In the genomic region with DNA sequence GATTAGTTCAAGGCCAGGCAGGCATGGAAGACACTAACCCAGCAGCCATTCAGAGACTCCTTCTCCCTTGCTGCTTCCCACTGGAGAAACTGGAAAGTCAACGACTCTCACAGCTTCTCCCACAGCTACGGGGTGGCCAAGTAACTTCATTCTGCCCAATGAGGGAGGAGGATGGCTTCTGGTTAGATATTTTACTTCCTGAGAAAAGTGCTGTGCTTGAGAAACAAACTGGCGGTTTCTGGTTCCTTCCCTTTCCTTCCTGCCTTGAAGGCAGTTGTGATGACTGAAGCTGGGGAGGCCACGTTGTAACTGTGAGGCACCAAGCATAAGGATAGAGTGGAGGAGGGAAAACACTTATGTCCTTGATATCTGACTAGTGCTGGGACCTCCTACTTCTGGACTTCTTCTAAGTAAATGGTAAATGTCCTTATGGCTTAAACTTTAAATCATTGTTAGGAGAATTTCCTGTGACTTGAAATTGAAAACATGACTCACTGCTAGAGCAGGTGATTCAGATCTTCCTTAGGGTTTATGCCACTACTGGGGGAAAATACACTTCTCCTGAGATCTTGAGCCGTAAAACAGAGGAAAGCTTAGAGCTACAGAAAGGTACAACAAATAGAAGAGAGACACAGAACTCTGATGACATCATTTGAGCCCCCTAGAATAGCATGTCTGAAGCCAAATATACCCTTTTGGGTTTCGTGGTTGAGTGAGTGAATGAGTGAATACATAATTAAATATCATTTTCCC, we compare ENCODE assay signal across 8 cellular contexts. TPM values are rescaled to one million over a fixed set of nuclear protein-coding genes. Genes with fewer than 3 reads are reported as not detected.
DNase-seq lines count a peak whose midpoint lies in the region; ATAC-seq and TF ChIP-seq lines count a peak whose summit lies in the region.

No MANE protein-coding gene starts in this region.

- H3K9me3 Mint-ChIP-seq in HFFc6, result 0 out of 2 replicates have a peak, but pooled peaks cover 4% of the 10 kb centered on the region
- H3K9me3 Mint-ChIP-seq in activated naive CD8-positive, alpha-beta T cell treated with anti-CD3 and anti-CD28 coated beads, Interleukin-2, amount 50 U/mL, for 24 hours, result peaks cover 5% of the 10 kb centered on the region

- H3K27me3 Mint-ChIP-seq in HFFc6 (ENCODE audit: insufficient read depth), result no peaks in the 10 kb centered on the region; the same call in 1 of the 2 replicates
- peaks cover 5% of the 10 kb centered on the region for H3K27me3 Mint-ChIP-seq in activated naive CD8-positive, alpha-beta T cell treated with anti-CD3 and anti-CD28 coated beads, Interleukin-2, amount 50 U/mL, for 24 hours

- H3K27ac ChIP-seq in Peyer's patch (peak overlapping the region; percentile 51 to 93 (median 63)), lower lobe of right lung (peak overlapping the region; percentile 47), uterus (peak overlapping the region; percentile 57 to 70)

- intact Hi-C loops in lower lobe of right lung (cut with DNase I) (loop anchor here (10.0 kb wide), 1 partner anchor 129 kb away; no protein-coding TSS in a partner anchor), uterus (cut with DNase I; ENCODE audit: low total_unique reads) (no loop called here)

- no peak for TF ChIP-seq CTCF in HFFc6 (IDR thresholded peaks at IDR 0.05)
- no peak for TF ChIP-seq CTCF in Peyer's patch (IDR thresholded peaks at IDR 0.05)
- TF ChIP-seq CTCF in lower lobe of right lung (IDR thresholded peaks at IDR 0.05), result no peak
- TF ChIP-seq CTCF in uterus (IDR thresholded peaks at IDR 0.05), result no peak

- H3K27ac Mint-ChIP-seq in HFFc6, result peak overlapping the region; percentile 10
- peak overlapping the region; percentile 99 for H3K27ac Mint-ChIP-seq in activated naive CD8-positive, alpha-beta T cell treated with anti-CD3 and anti-CD28 coated beads, Interleukin-2, amount 50 U/mL, for 24 hours

- H3K36me3 Mint-ChIP-seq in HFFc6 (ENCODE audit: low read depth), result peaks cover 5% of the 10 kb centered on the region; the same call in 1 of the 2 replicates
- H3K36me3 Mint-ChIP-seq in activated naive CD8-positive, alpha-beta T cell treated with anti-CD3 and anti-CD28 coated beads, Interleukin-2, amount 50 U/mL, for 24 hours (ENCODE audit: low read depth), result peaks cover 10% of the 10 kb centered on the region

- DNase-seq in COLO829 (ENCODE audit: low spot score) (peak; percentile 36), HFFc6 (peak; percentile 38), Peyer's patch (peak in 2 of 3 donors; percentile 44 to 60), lower lobe of right lung (no peak), uterus (no peak), LoVo (ENCODE audit: low spot score) (no peak)
- DNase-seq in activated naive CD8-positive, alpha-beta T cell treated with anti-CD3 and anti-CD28 coated beads, Interleukin-2, amount 50 U/mL, for 24 hours, result peak; percentile 50

- TF ChIP-seq POLR2A in Peyer's patch (IDR thresholded peaks at IDR 0.05) (no peak), uterus (IDR thresholded peaks at IDR 0.05) (no peak)

- peak; percentile 63 for ATAC-seq in activated naive CD8-positive, alpha-beta T cell treated with anti-CD3 and anti-CD28 coated beads, Interleukin-2, amount 50 U/mL, for 24 hours
- ATAC-seq in lower lobe of right lung (peak; percentile 4 to 33), HG02588 (IDR thresholded peaks at IDR 0.05; ENCODE audit: unreplicated experiment) (no peak)

- no peak overlapping the region for H3K4me3 ChIP-seq in Peyer's patch
- no peak overlapping the region for H3K4me3 ChIP-seq in lower lobe of right lung
- H3K4me3 ChIP-seq in uterus, result no peak overlapping the region

- peaks cover 49% of the 10 kb centered on the region for H3K4me1 Mint-ChIP-seq in HFFc6 (ENCODE audit: low read depth)
- peaks cover 83% of the 10 kb centered on the region for H3K4me1 Mint-ChIP-seq in activated naive CD8-positive, alpha-beta T cell treated with anti-CD3 and anti-CD28 coated beads, Interleukin-2, amount 50 U/mL, for 24 hours

- no peaks in the 10 kb centered on the region for H3K36me3 ChIP-seq in Peyer's patch
- H3K36me3 ChIP-seq in lower lobe of right lung, result peaks cover 5% of the 10 kb centered on the region
- H3K36me3 ChIP-seq in uterus, result no peaks in the 10 kb centered on the region

- H3K27me3 ChIP-seq in Peyer's patch (no peaks in the 10 kb centered on the region), lower lobe of right lung (ENCODE audit: low read depth) (no peaks in the 10 kb centered on the region), uterus (no peaks in the 10 kb centered on the region)

- no peak overlapping the region for H3K4me3 Mint-ChIP-seq in HFFc6
- H3K4me3 Mint-ChIP-seq in activated naive CD8-positive, alpha-beta T cell treated with anti-CD3 and anti-CD28 coated beads, Interleukin-2, amount 50 U/mL, for 24 hours, result peak overlapping the region; percentile 68

- H3K4me1 ChIP-seq in Peyer's patch, result peaks cover 0 to 31% (median 3%) of the 10 kb centered on the region in 4 donors
- H3K4me1 ChIP-seq in lower lobe of right lung, result peaks cover 36% of the 10 kb centered on the region
- H3K4me1 ChIP-seq in uterus, result no peaks in the 10 kb centered on the region

- H3K9me3 ChIP-seq in Peyer's patch (no peaks in the 10 kb centered on the region), lower lobe of right lung (no peaks in the 10 kb centered on the region), uterus (no peaks in the 10 kb centered on the region)

RNA-seq across cellular contexts. Expression of a gene that starts 3.1 kb away (rescaled TPM):
- 10 to 100 TPM; 25.1 to 32.6 (median 30.0) TPM for total RNA-seq in HFFc6 (2021; fragmentation: NEBNext Ultra II Directional; extraction: Animal tissue kit (Norgen Biotek cat#: 25700))
- total RNA-seq in Peyer's patch (10 to 100 TPM; 14.9 to 31.9 (median 23.5) TPM), lower lobe of right lung (38.3 TPM), uterus (100 to 1,000 TPM in 1 of 4 donors, 10 to 100 TPM in 3; 13.2 to 106 (median 56.1) TPM)

RNA-seq across cellular contexts. Expression of a gene that starts 47.1 kb away (rescaled TPM):
- 10 to 100 TPM; 56.0 to 65.5 (median 63.0) TPM for total RNA-seq in HFFc6 (2021; fragmentation: NEBNext Ultra II Directional; extraction: Animal tissue kit (Norgen Biotek cat#: 25700))
- total RNA-seq in Peyer's patch (10 to 100 TPM; 20.6 to 37.8 (median 34.6) TPM), lower lobe of right lung (47.1 TPM), uterus (10 to 100 TPM; 20.3 to 70.2 (median 46.7) TPM)

RNA-seq across cellular contexts. Expression of a gene that starts 58.0 kb away (rescaled TPM):
- under 1 TPM in 4 of 6 experiments, not detected in 2; 0.02 to 0.71 (median 0.08) TPM for total RNA-seq in HFFc6 (2021; fragmentation: NEBNext Ultra II Directional; extraction: Animal tissue kit (Norgen Biotek cat#: 25700))
- 1 to 10 TPM in 2 of 4 donors, under 1 TPM in 2; 0.53 to 1.7 (median 1.1) TPM for total RNA-seq in Peyer's patch
- 14.9 TPM for total RNA-seq in lower lobe of right lung
- 10 to 100 TPM in 1 of 4 donors, 1 to 10 TPM in 3; 1.3 to 43.6 (median 3.6) TPM for total RNA-seq in uterus

Comparison
In these comparisons a context has a peak if more than half of its experiments do, and no peak if none do; other contexts are left out.
1. DNase-seq: peak in COLO829 (single experiment), HFFc6 (single experiment), Peyer's patch (2 of 3) and activated naive CD8-positive, alpha-beta T cell treated with anti-CD3 and anti-CD28 coated beads, Interleukin-2, amount 50 U/mL, for 24 hours (single experiment); none in lower lobe of right lung (single experiment), uterus (0 of 2) and LoVo (single experiment).
2. Peak in every context shown above with its lines, with median percentiles within 50 percentile points of each other: H3K27ac ChIP-seq.